ENCODE assay signal across 23 cellular contexts in the genomic region with DNA sequence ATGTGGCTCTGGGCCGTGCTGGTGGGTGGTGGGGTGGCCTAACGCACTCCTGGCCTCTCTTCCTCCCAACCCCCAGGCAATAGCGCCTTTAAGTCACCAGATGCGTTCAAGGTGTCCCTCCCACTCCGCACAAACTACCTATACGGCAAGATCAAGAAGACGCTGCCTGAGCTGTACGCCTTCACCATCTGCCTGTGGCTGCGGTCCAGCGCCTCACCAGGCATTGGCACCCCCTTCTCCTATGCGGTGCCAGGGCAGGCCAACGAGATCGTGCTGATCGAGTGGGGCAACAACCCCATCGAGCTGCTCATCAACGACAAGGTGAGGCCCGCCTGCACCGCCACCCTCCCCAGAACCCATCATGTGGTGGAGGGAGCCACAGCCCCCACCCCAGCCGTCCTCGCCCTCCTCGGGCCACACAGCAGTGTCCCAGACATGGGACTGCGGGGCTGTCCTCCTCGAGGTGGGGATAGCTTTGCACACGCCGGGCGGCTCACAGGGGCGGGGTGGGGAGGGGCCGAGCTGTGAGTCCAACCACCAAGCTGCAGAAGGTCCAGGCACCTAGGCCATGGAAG. TPM values are rescaled to one million over a fixed set of nuclear protein-coding genes. Genes with fewer than 3 reads are reported as not detected.
"Had no signal": no experiment of that assay in that cellular context is flagged by ENCODE, and none has a peak within 500 bp of the region (broad histone marks: within the 10 kb centered on the region; RNA-seq: fewer than 3 reads in every experiment).

No MANE protein-coding gene starts in this region.

- H3K36me3 ChIP-seq: brain microvascular endothelial cell had no signal

- H3K27ac ChIP-seq: brain microvascular endothelial cell, coronary artery, dorsolateral prefrontal cortex had no signal

- H3K4me3 ChIP-seq: coronary artery, dorsolateral prefrontal cortex had no signal

- DNase-seq: activated CD4-positive, alpha-beta memory T cell treated with anti-CD3 and anti-CD28 coated beads, Interleukin-2, amount 10 ng/mL, durations not matched to agents 7 days and 5 days; activated CD4-positive, alpha-beta T cell treated with anti-CD3 and anti-CD28 coated beads for 36 hours; activated CD4-positive, alpha-beta T cell treated with anti-CD3 and anti-CD28 coated beads, Interleukin-2, amount 10 ng/mL, durations not matched to agents 24 days and 14 days; activated CD4-positive, CD25-positive, alpha-beta regulatory T cell; activated CD4-positive, CD25-positive, alpha-beta regulatory T cell treated with anti-CD3 and anti-CD28 coated beads, Interleukin-2, amount 50 U/mL, for 72 hours; activated CD8-positive, alpha-beta memory T cell treated with anti-CD3 and anti-CD28 coated beads, Interleukin-2, amount 50 U/mL, for 48 hours; activated effector memory CD4-positive, alpha-beta T cell treated with Interleukin-2 at 50 U/mL for 16 hours; activated gamma-delta T cell treated with Interleukin-2 at 50 U/mL for 16 hours; activated naive CD4-positive, alpha-beta T cell treated with anti-CD3 and anti-CD28 coated beads, Interleukin-2, amount 50 U/mL, for 16 hours; activated naive CD4-positive, alpha-beta T cell treated with Interleukin-2 at 50 U/mL for 16 hours; activated T-cell treated with anti-CD3 and anti-CD28 coated beads for 4 hours; activated T-cell treated with anti-CD3 and anti-CD28 coated beads, Interleukin-2, amount 50 U/mL, for 4 hours; amniotic stem cell; anterior cingulate cortex; brain microvascular endothelial cell; dorsolateral prefrontal cortex; effector memory CD4-positive, alpha-beta T cell; foreskin fibroblast; T-helper 2 cell had no signal

- ATAC-seq: activated CD4-positive, alpha-beta T cell treated with anti-CD3 and anti-CD28 coated beads for 36 hours; activated T-cell treated with anti-CD3 and anti-CD28 coated beads, Interleukin-2, amount 50 U/mL, for 4 hours; activated T-helper 17 cell treated with anti-CD3 and anti-CD28 coated beads, Interleukin-2, amount 50 U/mL, for 72 hours; esophagus mucosa had no signal

RNA-seq across cellular contexts. Expression of a gene that starts 7.8 kb away (rescaled TPM):
- total RNA-seq: activated CD4-positive, alpha-beta memory T cell treated with anti-CD3 and anti-CD28 coated beads, Interleukin-2, amount 10 ng/mL, durations not matched to agents 7 days and 5 days; activated CD4-positive, alpha-beta T cell treated with anti-CD3 and anti-CD28 coated beads for 36 hours; activated CD4-positive, alpha-beta T cell treated with anti-CD3 and anti-CD28 coated beads, Interleukin-2, amount 10 ng/mL, durations not matched to agents 24 days and 14 days; activated T-helper 17 cell treated with anti-CD3 and anti-CD28 coated beads, Interleukin-2, amount 50 U/mL, for 72 hours; T-helper 1 cell treated with Interleukin-12 subunit alpha and Interleukin-12 subunit beta and Interleukin-4 antibody, amounts not matched to agents 30 ng/mL and 1 ng/mL, for 36 hours had no signal
